In the genomic region with DNA sequence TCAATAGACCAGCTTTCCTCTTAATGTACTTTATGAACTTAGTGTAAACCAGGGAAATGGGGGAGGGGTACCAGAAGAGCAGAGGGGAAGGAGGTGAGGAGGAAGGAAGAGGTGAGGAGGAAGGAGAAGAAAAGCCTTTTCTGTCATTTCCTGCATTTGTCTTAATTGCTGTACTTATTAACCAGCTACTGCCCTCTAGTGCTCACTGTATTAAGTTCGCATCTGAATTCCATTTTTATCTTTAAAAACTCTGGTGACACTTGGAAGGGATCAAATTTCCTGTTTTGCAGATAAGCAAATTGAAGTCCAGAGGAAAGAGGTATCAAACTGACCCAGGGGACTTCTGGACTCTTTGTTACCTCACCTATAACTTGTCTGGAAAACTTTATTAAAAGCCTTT, we compare ENCODE assay signal across 8 cellular contexts. TPM values are rescaled to one million over a fixed set of nuclear protein-coding genes. Genes with fewer than 3 reads are reported as not detected.
DNase-seq lines count a peak whose midpoint lies in the region; ATAC-seq and TF ChIP-seq lines count a peak whose summit lies in the region.

No MANE protein-coding gene starts in this region.

- H3K36me3 ChIP-seq in KMS-11 (ENCODE audit: insufficient read depth) (no peaks in the 10 kb centered on the region), mesendoderm (ENCODE audit: control insufficient read depth, insufficient read depth, low read length) (no peaks in the 10 kb centered on the region)

- H3K27ac ChIP-seq in KMS-11 (no peak overlapping the region), dorsolateral prefrontal cortex (peak overlapping the region in 13 of 59 donors; percentile 9 to 38 (median 21)), mesendoderm (ENCODE audit: low read depth, low read length) (no peak overlapping the region)

- intact Hi-C loops in dorsolateral prefrontal cortex (cut with DNase I): loop anchor here in 1 of 2 donors (2.0 to 10.0 kb wide), 3 partner anchors 61 to 743 kb away; a partner anchor contains a TSS

- no peak overlapping the region for H3K56ac ChIP-seq in mesendoderm (ENCODE audit: low read length)

- H3K4me3 ChIP-seq in KMS-11 (IDR thresholded peaks at IDR 0.05; ENCODE audit: insufficient read depth, low read depth, low read length) (no peak overlapping the region), dorsolateral prefrontal cortex (peak overlapping the region in 1 of 59 donors; percentile 25), mesendoderm (ENCODE audit: low read length) (no peak overlapping the region)

- H2BK5ac ChIP-seq in mesendoderm (ENCODE audit: low read length): no peak overlapping the region

- TF ChIP-seq CTCF in KMS-11 (conservative IDR thresholded peaks at IDR 0.05; ENCODE audit: low read depth, low read length): peak; percentile 73
- peak; percentile 43 to 91 (median 75) for TF ChIP-seq CTCF in dorsolateral prefrontal cortex (IDR thresholded peaks at IDR 0.05 in 54 of 56, conservative IDR thresholded peaks at IDR 0.05 in 2 of 56; ENCODE audit: low read depth in 1 of 56, partially characterized antibody in 56 of 56)

- H4K5ac ChIP-seq in mesendoderm (ENCODE audit: low read length): no peak overlapping the region

- no peak overlapping the region for H3K4ac ChIP-seq in mesendoderm (ENCODE audit: low read depth, low read length)

- H2BK15ac ChIP-seq in mesendoderm (replicated peaks; ENCODE audit: low read depth): no peak overlapping the region

- no peak overlapping the region for H3K9ac ChIP-seq in KMS-11
- H3K9ac ChIP-seq in mesendoderm (ENCODE audit: low read length): no peak overlapping the region

- H2BK120ac ChIP-seq in mesendoderm (ENCODE audit: low read depth, low read length): no peak overlapping the region

- H2AFZ ChIP-seq in KMS-11 (ENCODE audit: low read depth): peak overlapping the region; percentile 23; the same call in 1 of the 2 replicates

- H3K23ac ChIP-seq in mesendoderm (ENCODE audit: low read length): no peak overlapping the region

- H3K79me2 ChIP-seq in KMS-11 (ENCODE audit: insufficient read depth, low read depth) (no peaks in the 10 kb centered on the region), mesendoderm (ENCODE audit: control insufficient read depth, insufficient read depth, low read length) (no peaks in the 10 kb centered on the region)

- H4K20me1 ChIP-seq in KMS-11 (ENCODE audit: insufficient read depth): no peaks in the 10 kb centered on the region

- ATAC-seq in HG02840 (IDR thresholded peaks at IDR 0.05; ENCODE audit: low FRiP score, unreplicated experiment): no peak

- no peak overlapping the region for H2AK5ac ChIP-seq in mesendoderm (ENCODE audit: low read length)

- H3K18ac ChIP-seq in mesendoderm (ENCODE audit: low read length): no peak overlapping the region

- H3K27me3 ChIP-seq in KMS-11 (ENCODE audit: insufficient read depth, low read depth) (no peaks in the 10 kb centered on the region), dorsolateral prefrontal cortex (no peaks in the 10 kb centered on the region), mesendoderm (ENCODE audit: insufficient read depth, low read length, poor library complexity) (no peaks in the 10 kb centered on the region)

- DNase-seq in SKM-1 treated with dmso at 0.1 percent for 144 hours (lab: John Stamatoyannopoulos, UW; ENCODE audit: unreplicated experiment) (peak; percentile 53), SKM-1 (lab: John Stamatoyannopoulos, UW; ENCODE audit: unreplicated experiment) (no peak), dorsolateral prefrontal cortex (no peak), mesendoderm (peak; percentile 87), ureter (ENCODE audit: low spot score) (no peak)

- no peak overlapping the region for H4K8ac ChIP-seq in mesendoderm (ENCODE audit: low read depth, low read length)

- peaks cover 13% of the 10 kb centered on the region for H3K4me1 ChIP-seq in KMS-11 (ENCODE audit: low read depth, poor library complexity, severe bottlenecking)
- no peaks in the 10 kb centered on the region for H3K4me1 ChIP-seq in mesendoderm (ENCODE audit: control insufficient read depth, low read depth, low read length)

- no peak overlapping the region for H3K4me2 ChIP-seq in KMS-11
- H3K4me2 ChIP-seq in mesendoderm (ENCODE audit: low read length): no peak overlapping the region

- no CpG with 5 or more reads among the region's 1 CpG for WGBS in mesendoderm (ENCODE audit: extremely low coverage, insufficient coverage, low lambda C conversion rate)

- H3K79me1 ChIP-seq in mesendoderm (ENCODE audit: low read length): no peaks in the 10 kb centered on the region

TF ChIP-seq in PFSK-1, 5 proteins besides CTCF, POLR2A, EP300 and RAD21:
- TF ChIP-seq TAF1 (IDR thresholded peaks at IDR 0.05; ENCODE audit: borderline replicate concordance, insufficient read depth, low read length) (0 out of 2 replicates have a peak, but pooled peaks have one; percentile 38), POLR2AphosphoS5 (IDR thresholded peaks at IDR 0.05; ENCODE audit: low read depth, low read length) (no peak), FOXP2 (optimal IDR thresholded peaks at IDR 0.05; ENCODE audit: borderline replicate concordance, extremely low read depth, extremely low read length, insufficient read depth) (no peak)
- TF ChIP-seq, protein P1, sequence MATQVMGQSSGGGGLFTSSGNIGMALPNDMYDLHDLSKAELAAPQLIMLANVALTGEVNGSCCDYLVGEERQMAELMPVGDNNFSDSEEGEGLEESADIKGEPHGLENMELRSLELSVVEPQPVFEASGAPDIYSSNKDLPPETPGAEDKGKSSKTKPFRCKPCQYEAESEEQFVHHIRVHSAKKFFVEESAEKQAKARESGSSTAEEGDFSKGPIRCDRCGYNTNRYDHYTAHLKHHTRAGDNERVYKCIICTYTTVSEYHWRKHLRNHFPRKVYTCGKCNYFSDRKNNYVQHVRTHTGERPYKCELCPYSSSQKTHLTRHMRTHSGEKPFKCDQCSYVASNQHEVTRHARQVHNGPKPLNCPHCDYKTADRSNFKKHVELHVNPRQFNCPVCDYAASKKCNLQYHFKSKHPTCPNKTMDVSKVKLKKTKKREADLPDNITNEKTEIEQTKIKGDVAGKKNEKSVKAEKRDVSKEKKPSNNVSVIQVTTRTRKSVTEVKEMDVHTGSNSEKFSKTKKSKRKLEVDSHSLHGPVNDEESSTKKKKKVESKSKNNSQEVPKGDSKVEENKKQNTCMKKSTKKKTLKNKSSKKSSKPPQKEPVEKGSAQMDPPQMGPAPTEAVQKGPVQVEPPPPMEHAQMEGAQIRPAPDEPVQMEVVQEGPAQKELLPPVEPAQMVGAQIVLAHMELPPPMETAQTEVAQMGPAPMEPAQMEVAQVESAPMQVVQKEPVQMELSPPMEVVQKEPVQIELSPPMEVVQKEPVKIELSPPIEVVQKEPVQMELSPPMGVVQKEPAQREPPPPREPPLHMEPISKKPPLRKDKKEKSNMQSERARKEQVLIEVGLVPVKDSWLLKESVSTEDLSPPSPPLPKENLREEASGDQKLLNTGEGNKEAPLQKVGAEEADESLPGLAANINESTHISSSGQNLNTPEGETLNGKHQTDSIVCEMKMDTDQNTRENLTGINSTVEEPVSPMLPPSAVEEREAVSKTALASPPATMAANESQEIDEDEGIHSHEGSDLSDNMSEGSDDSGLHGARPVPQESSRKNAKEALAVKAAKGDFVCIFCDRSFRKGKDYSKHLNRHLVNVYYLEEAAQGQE (IDR thresholded peaks at IDR 0.05; ENCODE audit: insufficient read depth in 1 of 2, low read depth in 2 of 2, low read length in 2 of 2): no peak

RNA-seq across cellular contexts. Expression of a gene that starts 22.2 kb away (rescaled TPM):
- 0.44 TPM for polyA plus RNA-seq in PFSK-1 (2012; ENCODE audit: insufficient read length, low read depth)
- 10 to 100 TPM; 12.0 to 32.4 (median 22.8) TPM for total RNA-seq in dorsolateral prefrontal cortex
- polyA plus RNA-seq in mesendoderm (2013, experiment 1 of 2): 3.1 TPM
- 3.5 TPM for polyA plus RNA-seq in mesendoderm (2013, experiment 2 of 2)
- 38.9 TPM for total RNA-seq in ureter

RNA-seq across cellular contexts. Expression of a gene that starts 29.1 kb away (rescaled TPM):
- polyA plus RNA-seq in PFSK-1 (2012; ENCODE audit: insufficient read length, low read depth): 14.2 TPM
- total RNA-seq in dorsolateral prefrontal cortex: 10 to 100 TPM; 30.7 to 69.8 (median 50.1) TPM
- polyA plus RNA-seq in mesendoderm (2013, experiment 1 of 2): 6.3 TPM
- 6.2 TPM for polyA plus RNA-seq in mesendoderm (2013, experiment 2 of 2)
- total RNA-seq in ureter: 21.6 TPM

Comparison
In these comparisons a context has a peak if more than half of its experiments do, and no peak if none do; other contexts are left out.
1. DNase-seq: peak in SKM-1 treated with dmso at 0.1 percent for 144 hours (single experiment) and mesendoderm (single experiment); none in SKM-1 (single experiment), dorsolateral prefrontal cortex (0 of 10) and ureter (single experiment).